22 cellular contexts compared by ENCODE assay signal in the genomic region with DNA sequence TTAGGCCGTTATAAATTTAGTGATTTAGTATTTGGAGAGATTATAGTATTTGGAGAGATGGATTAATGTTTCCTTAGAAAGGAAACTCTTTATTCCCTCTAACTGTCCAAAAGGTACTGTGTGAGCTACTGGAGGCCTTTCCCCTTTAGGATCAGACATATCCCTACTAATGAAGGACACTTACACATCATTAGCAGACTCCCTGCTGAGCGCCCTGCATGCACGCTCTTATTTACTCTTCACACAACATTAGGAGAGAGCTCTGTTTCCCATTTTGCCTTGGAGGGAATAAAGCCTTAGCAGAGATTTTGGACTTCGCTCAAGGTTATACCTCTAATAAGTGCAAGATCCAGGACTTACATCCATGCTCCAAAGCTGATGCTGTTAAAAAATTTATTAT. TPM values are rescaled to one million over a fixed set of nuclear protein-coding genes. Genes with fewer than 3 reads are reported as not detected.
"Had no signal": no experiment of that assay in that cellular context is flagged by ENCODE, and none has a peak within 500 bp of the region (broad histone marks: within the 10 kb centered on the region; RNA-seq: fewer than 3 reads in every experiment).

No MANE protein-coding gene starts in this region.

- DNase-seq: activated CD4-positive, alpha-beta T cell treated with anti-CD3 and anti-CD28 coated beads for 4 hours; activated CD8-positive, alpha-beta memory T cell treated with anti-CD3 and anti-CD28 coated beads, Interleukin-2, amount 50 U/mL, for 4 hours; activated CD8-positive, alpha-beta T cell treated with anti-CD3 and anti-CD28 coated beads for 36 hours; activated gamma-delta T cell treated with Interleukin-2 at 50 U/mL for 16 hours; activated naive CD4-positive, alpha-beta T cell treated with anti-CD3 and anti-CD28 coated beads, Interleukin-2, amount 10 ng/mL, durations not matched to agents 7 days and 5 days; activated naive CD8-positive, alpha-beta T cell treated with anti-CD3 and anti-CD28 coated beads for 36 hours; activated T-cell treated with anti-CD3 and anti-CD28 coated beads, Interleukin-2, amount 50 U/mL, for 72 hours; brain microvascular endothelial cell; NCI-H1105; NCI-H1930; NCI-H2107; NCI-H446 treated with DMSO at 0.1 percent for 48 hours; NCI-H82; T-cell; WERI-Rb-1 had no signal

- H3K27me3 ChIP-seq: brain microvascular endothelial cell, cardiac muscle cell had no signal

- H3K36me3 ChIP-seq: brain microvascular endothelial cell, cardiac muscle cell, WERI-Rb-1 had no signal

- ATAC-seq: activated CD4-positive, CD25-positive, alpha-beta regulatory T cell treated with anti-CD3 and anti-CD28 coated beads, Interleukin-2, amount 50 U/mL, for 24 hours; activated CD8-positive, alpha-beta T cell treated with anti-CD3 and anti-CD28 coated beads for 36 hours; activated T-cell treated with anti-CD3 and anti-CD28 coated beads, Interleukin-2, amount 50 U/mL, for 72 hours; T-cell had no signal

- H3K27ac ChIP-seq: brain microvascular endothelial cell, cardiac muscle cell, KMS-11, SK-N-MC, WERI-Rb-1 had no signal

- H3K4me3 ChIP-seq: cardiac muscle cell, SK-N-MC had no signal

RNA-seq across cellular contexts. Expression of a gene that starts 17.8 kb away (rescaled TPM):
- total RNA-seq: activated CD8-positive, alpha-beta T cell treated with anti-CD3 and anti-CD28 coated beads for 36 hours; activated naive CD8-positive, alpha-beta T cell treated with anti-CD3 and anti-CD28 coated beads for 36 hours; activated T-helper 2 cell treated with anti-CD3 and anti-CD28 coated beads, Interferon-gamma antibody, Interleukin-2, Interleukin-4, amounts not matched to agents 10 μg/mL and 5 μg/mL and 100 μg/mL, durations not matched to agents 14 hours and 24 hours and 36 hours; RPMI7951; T-helper 2 cell treated with Interferon-gamma antibody and Interleukin-4, amounts not matched to agents 100 ng/mL and 5 ng/mL, for 36 hours had no signal
